ENCODE assay signal across 25 cellular contexts in the genomic region with DNA sequence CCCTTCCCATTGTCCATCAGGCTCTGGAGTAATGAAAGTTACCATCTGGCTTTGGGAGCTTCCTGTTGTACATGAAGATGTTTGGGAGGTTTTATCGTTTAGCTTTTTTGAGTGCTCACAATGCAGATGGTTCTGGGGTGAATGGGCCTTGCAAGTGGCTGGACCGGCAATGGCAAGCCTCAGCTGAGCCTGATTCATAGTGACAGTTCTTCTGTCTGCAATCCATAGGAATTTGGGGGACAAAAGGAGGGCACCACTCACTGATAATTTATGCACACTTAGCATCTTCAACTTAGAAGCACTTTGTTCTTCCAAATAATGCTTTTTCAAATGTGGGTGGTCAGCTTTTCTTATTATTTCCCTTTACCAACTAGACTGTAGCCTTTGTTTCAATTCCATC.
DNase-seq lines count a peak whose midpoint lies in the region; ATAC-seq and TF ChIP-seq lines count a peak whose summit lies in the region.
"Had no signal": no experiment of that assay in that cellular context is flagged by ENCODE, and none has a peak within 500 bp of the region (broad histone marks: within the 10 kb centered on the region; RNA-seq: fewer than 3 reads in every experiment).

No MANE protein-coding gene starts in this region.

- H3K9ac ChIP-seq in muscle layer of colon (ENCODE audit: low read length), result no peak overlapping the region

- DNase-seq in right cardiac atrium (no peak), right atrium auricular region (ENCODE audit: low spot score) (no peak), retina (peak; percentile 82), aorta (no peak), H4 (ENCODE audit: low spot score) (no peak), posterior cingulate gyrus (no peak)
- DNase-seq: 8988T; ACHN; BE2C; CD8-positive, alpha-beta memory T cell; DMS153; DND-41; HFFc6; KBM-7; MV-4-11; NCI-H1105 treated with DMSO at 0.1 percent for 48 hours; NCI-H2029; NCI-H446 treated with DMSO at 0.1 percent for 48 hours; NCI-H526; PC-9; SJCRH30 had no signal

- ATAC-seq in right cardiac atrium, result no peak
- ATAC-seq in aorta (ENCODE audit: low FRiP score), result no peak
- ATAC-seq in HG03196 (IDR thresholded peaks at IDR 0.05; ENCODE audit: unreplicated experiment), result no peak
- ATAC-seq: Right ventricle myocardium inferior had no signal

- no peak overlapping the region for H3K4me3 ChIP-seq in right cardiac atrium (ENCODE audit: low read length)
- H3K4me3 ChIP-seq in right atrium auricular region, result no peak overlapping the region
- no peak overlapping the region for H3K4me3 ChIP-seq in muscle layer of colon (ENCODE audit: low read depth in 1 of 2, low read length in 2 of 2)
- no peak overlapping the region for H3K4me3 ChIP-seq in aorta (ENCODE audit: low read length in 2 of 2)
- H3K4me3 ChIP-seq: HAP-1, PC-9, SJCRH30 had no signal

- H3K27me3 ChIP-seq in right cardiac atrium (ENCODE audit: control insufficient read depth, insufficient read depth) (no peaks in the 10 kb centered on the region), right atrium auricular region (no peaks in the 10 kb centered on the region), muscle layer of colon (ENCODE audit: control insufficient read depth in 1 of 2, insufficient read depth in 2 of 2, low read length in 2 of 2) (no peaks in the 10 kb centered on the region), aorta (ENCODE audit: control insufficient read depth in 1 of 2, insufficient read depth in 2 of 2, low read length in 1 of 2) (no peaks in the 10 kb centered on the region)
- H3K27me3 ChIP-seq: BE2C, SJCRH30 had no signal

- WGBS in right cardiac atrium, result 75% methylated on average over 2 of the region's 2 CpGs
- 90 to 93% methylated on average over 2 of the region's 2 CpGs for WGBS in aorta, 2 donors

- intact Hi-C loops in right cardiac atrium (cut with DNase I), result loop anchor here in 1 of 4 donors (10.0 kb wide), 1 partner anchor 155 kb away; a partner anchor contains a TSS
- intact Hi-C loops in aorta (cut with DNase I), result loop anchor here (10.0 kb wide), 2 partner anchors 65 to 705 kb away; a partner anchor contains a TSS
- intact Hi-C loops in posterior cingulate gyrus (cut with DNase I), result no loop called here

- H3K27ac ChIP-seq in right cardiac atrium (ENCODE audit: low read length) (peak overlapping the region; percentile 33), right atrium auricular region (peak overlapping the region in 1 of 2 donors; percentile 87), muscle layer of colon (ENCODE audit: low read depth, low read length) (peak overlapping the region; percentile 54), aorta (ENCODE audit: low read depth in 1 of 2, low read length in 2 of 2) (peak overlapping the region; percentile 28 to 62)
- H3K27ac ChIP-seq: PC-9, SJCRH30 had no signal

- H3K9me3 ChIP-seq in right cardiac atrium (ENCODE audit: control insufficient read depth, low read length) (no peaks in the 10 kb centered on the region), right atrium auricular region (no peaks in the 10 kb centered on the region), muscle layer of colon (ENCODE audit: low read length) (no peaks in the 10 kb centered on the region), aorta (ENCODE audit: control insufficient read depth, low read length) (no peaks in the 10 kb centered on the region)
- H3K9me3 ChIP-seq: BE2C, HAP-1, SJCRH30 had no signal

- H3K4me1 ChIP-seq in right cardiac atrium (ENCODE audit: control insufficient read depth, insufficient read depth, low read length), result peaks cover 16% of the 10 kb centered on the region
- H3K4me1 ChIP-seq in right atrium auricular region, result peaks cover 0 to 70% of the 10 kb centered on the region in 2 donors
- H3K4me1 ChIP-seq in muscle layer of colon (ENCODE audit: insufficient read depth, low read length), result peaks cover 60% of the 10 kb centered on the region
- H3K4me1 ChIP-seq in aorta (ENCODE audit: control insufficient read depth in 1 of 2, insufficient read depth in 2 of 2, low read length in 2 of 2), result peaks cover 4 to 10% of the 10 kb centered on the region in 2 donors

- no peak for TF ChIP-seq CTCF in right atrium auricular region (IDR thresholded peaks at IDR 0.05)

- H3K36me3 ChIP-seq in right atrium auricular region (peaks cover 20% of the 10 kb centered on the region), muscle layer of colon (ENCODE audit: insufficient read depth, low read length) (peaks cover 17% of the 10 kb centered on the region), aorta (ENCODE audit: control insufficient read depth in 1 of 2, insufficient read depth in 2 of 2, low read length in 1 of 2) (no peaks in the 10 kb centered on the region)
- H3K36me3 ChIP-seq: BE2C, HAP-1, SJCRH30 had no signal
